8 cellular contexts compared by ENCODE assay signal in genomic region chr6:112087136-112087908, GRCh38. TPM values are rescaled to one million over a fixed set of nuclear protein-coding genes. Genes with fewer than 3 reads are reported as not detected.
DNase-seq lines count a peak whose midpoint lies in the region; TF ChIP-seq lines count a peak whose summit lies in the region.

Gene FAM229B (plus strand): TSS chr6:112087591. CDS start chr6:112099284, 11,693 bp downstream.
Gene TUBE1 (minus strand): TSS chr6:112087482. CDS start chr6:112087434, 48 bp downstream.

- H3K27ac Mint-ChIP-seq in neural crest cell (ENCODE audit: unreplicated experiment) = no peak within 1 kb of the TSS

- no peak within 1 kb of the TSS for H3K4me3 Mint-ChIP-seq in neural crest cell

- no peaks in the 10 kb centered on the region for H3K27me3 Mint-ChIP-seq in neural crest cell (ENCODE audit: low read depth)

- TF ChIP-seq CTCF in RWPE1 (conservative IDR thresholded peaks at IDR 0.05; ENCODE audit: low read depth) = no peak
- TF ChIP-seq CTCF in foreskin fibroblast (IDR thresholded peaks at IDR 0.05; ENCODE audit: low read depth, low read length) = no peak
- no peak for TF ChIP-seq CTCF in neural crest cell (conservative IDR thresholded peaks at IDR 0.05)

- H3K9me3 Mint-ChIP-seq in neural crest cell = no peaks in the 10 kb centered on the region

- H3K27ac ChIP-seq in RWPE1 = peak within 1 kb of the TSS; percentile 83
- H3K27ac ChIP-seq in stomach smooth muscle (ENCODE audit: low read length) = peak within 1 kb of the TSS; percentile 72

- H3K4me1 ChIP-seq in stomach smooth muscle (ENCODE audit: control insufficient read depth, insufficient read depth, low read length) = peaks cover 4% of the 10 kb centered on the region

- peaks cover 2 to 3% of the 10 kb centered on the region in 2 donors for H3K36me3 ChIP-seq in stomach smooth muscle (ENCODE audit: control insufficient read depth in 2 of 2, insufficient read depth in 2 of 2, low read length in 2 of 2)

- POLR2A ChIA-PET in RWPE1 (lab: Yijun Ruan, JAX; ENCODE audit: low non-redundant PET) = interaction anchor here (0.6 kb wide), 1 partner anchor 236 kb away, joined by 3 read pairs; no protein-coding TSS in a partner anchor

- CTCF ChIA-PET in RWPE1 (lab: Yijun Ruan, JAX) = interaction anchor here (0.7 to 2.6 kb wide), 8 partner anchors 10 to 202 kb away, joined by 3 to 28 read pairs (median 4); no protein-coding TSS in a partner anchor

- peaks cover 3% of the 10 kb centered on the region for H3K4me1 Mint-ChIP-seq in neural crest cell

- H3K36me3 Mint-ChIP-seq in neural crest cell (ENCODE audit: low read depth) = no peaks in the 10 kb centered on the region

- DNase-seq in ELR (ENCODE audit: low read depth) (peak; percentile 98), H4 (ENCODE audit: low spot score) (peak; percentile 91), LoVo (ENCODE audit: low spot score) (peak; percentile 95), RWPE1 (ENCODE audit: low spot score) (peak; percentile 71), foreskin fibroblast (peak; percentile 97 to 99), neural crest cell (ENCODE audit: low read depth, low spot score) (peak; percentile 81)
- DNase-seq in activated effector memory CD4-positive, alpha-beta T cell treated with Interleukin-2 at 50 U/mL for 16 hours = peak; percentile 79

- no peaks in the 10 kb centered on the region for H3K9me3 ChIP-seq in stomach smooth muscle (ENCODE audit: control insufficient read depth in 2 of 2, low read length in 2 of 2)

- H3K27me3 ChIP-seq in stomach smooth muscle (ENCODE audit: control insufficient read depth in 1 of 2, insufficient read depth in 2 of 2, low read length in 2 of 2) = no peaks in the 10 kb centered on the region

- H3K9ac ChIP-seq in stomach smooth muscle (ENCODE audit: low read length in 2 of 2) = peak within 1 kb of the TSS; percentile 80 to 81

- H3K4me3 ChIP-seq in foreskin fibroblast (ENCODE audit: low read depth in 1 of 2, low read length in 2 of 2) = peak within 1 kb of the TSS; percentile 85 to 93
- peak within 1 kb of the TSS; percentile 61 to 82 for H3K4me3 ChIP-seq in stomach smooth muscle (ENCODE audit: low read length in 2 of 2)

RNA-seq across cellular contexts. Expression of gene FAM229B, which starts in this region (rescaled TPM):
- 6.6 and 14.1 TPM in 2 replicates for total RNA-seq in H4 (2014; rRNA removed; shearing (Covaris generic))
- 26.7 and 30.3 TPM in 2 replicates for total RNA-seq in neural crest cell

RNA-seq across cellular contexts. Expression of gene TUBE1, which starts in this region (rescaled TPM):
- total RNA-seq in H4 (2014; rRNA removed; shearing (Covaris generic)) = 11.9 and 17.2 TPM in 2 replicates
- 23.4 and 26.3 TPM in 2 replicates for total RNA-seq in neural crest cell

Comparison
In these comparisons a context has a peak if more than half of its experiments do, and no peak if none do; other contexts are left out.
1. Peak in every context shown above with its lines: DNase-seq, H3K4me3 ChIP-seq and H3K27ac ChIP-seq.